Comparison of ENCODE assay signal across 1 cellular context in genomic region chr10:87882555-87883294, GRCh38.
TF ChIP-seq lines count a peak whose summit lies in the region.

No MANE protein-coding gene starts in this region.

TF ChIP-seq in GM12878, 131 proteins besides CTCF, POLR2A, EP300 and RAD21:
- peak; percentile 80 for TF ChIP-seq ZNF24 (IDR thresholded peaks at IDR 0.05)
- no peak for TF ChIP-seq STAT1 (conservative IDR thresholded peaks at IDR 0.05)
- TF ChIP-seq NRF1 (conservative IDR thresholded peaks at IDR 0.05; ENCODE audit: low read depth, low read length) = no peak
- TF ChIP-seq SUZ12 (IDR thresholded peaks at IDR 0.05; ENCODE audit: unreplicated experiment) = no peak
